In genomic region chr17:41813039-41813680, GRCh38 we compare ENCODE assay signal across 8 cellular contexts. TPM values are rescaled to one million over a fixed set of nuclear protein-coding genes. Genes with fewer than 3 reads are reported as not detected.
DNase-seq lines count a peak whose midpoint lies in the region; ATAC-seq and TF ChIP-seq lines count a peak whose summit lies in the region.

No MANE protein-coding gene starts in this region.

- no peaks in the 10 kb centered on the region for H3K36me3 Mint-ChIP-seq in T-helper 2 cell treated with Interferon-gamma antibody and Interleukin-4, amounts not matched to agents 5 μg/mL and 100 μg/mL, for 36 hours (ENCODE audit: low read depth)
- no peaks in the 10 kb centered on the region for H3K36me3 Mint-ChIP-seq in activated naive CD8-positive, alpha-beta T cell treated with anti-CD3 and anti-CD28 coated beads, Interleukin-2, amount 10 ng/mL, durations not matched to agents 7 days and 5 days

- no peaks in the 10 kb centered on the region for H3K9me3 ChIP-seq in subcutaneous abdominal adipose tissue (ENCODE audit: control insufficient read depth in 5 of 5, low read length in 5 of 5)

- H3K4me3 ChIP-seq in kidney epithelial cell (ENCODE audit: low read depth, low read length) (peak overlapping the region; percentile 74), subcutaneous abdominal adipose tissue (ENCODE audit: low read depth in 1 of 5, low read length in 5 of 5) (peak overlapping the region in 4 of 5 donors; percentile 31 to 83 (median 73))

- H3K36me3 ChIP-seq in kidney epithelial cell (ENCODE audit: control insufficient read depth, insufficient read depth, low read length) = no peaks in the 10 kb centered on the region
- peaks cover 0 to 4% (median 0%) of the 10 kb centered on the region in 5 donors for H3K36me3 ChIP-seq in subcutaneous abdominal adipose tissue (ENCODE audit: control insufficient read depth in 5 of 5, insufficient read depth in 5 of 5, low read length in 5 of 5)

- H3K4me1 Mint-ChIP-seq in T-helper 2 cell treated with Interferon-gamma antibody and Interleukin-4, amounts not matched to agents 5 μg/mL and 100 μg/mL, for 36 hours (ENCODE audit: low read depth) = peaks cover 15% of the 10 kb centered on the region
- peaks cover 8% of the 10 kb centered on the region for H3K4me1 Mint-ChIP-seq in activated naive CD8-positive, alpha-beta T cell treated with anti-CD3 and anti-CD28 coated beads, Interleukin-2, amount 10 ng/mL, durations not matched to agents 7 days and 5 days

- H3K27me3 Mint-ChIP-seq in T-helper 2 cell treated with Interferon-gamma antibody and Interleukin-4, amounts not matched to agents 5 μg/mL and 100 μg/mL, for 36 hours (ENCODE audit: low read depth) = peaks cover 14% of the 10 kb centered on the region
- peaks cover 13% of the 10 kb centered on the region for H3K27me3 Mint-ChIP-seq in activated naive CD8-positive, alpha-beta T cell treated with anti-CD3 and anti-CD28 coated beads, Interleukin-2, amount 10 ng/mL, durations not matched to agents 7 days and 5 days

- peak overlapping the region; percentile 23 for H3K27ac ChIP-seq in subcutaneous abdominal adipose tissue (ENCODE audit: low read depth, low read length)

- DNase-seq in T-helper 2 cell treated with Interferon-gamma antibody and Interleukin-4, amounts not matched to agents 5 μg/mL and 100 μg/mL, for 36 hours (ENCODE audit: low spot score) = no peak
- DNase-seq in T-helper 2 cell (no peak), kidney epithelial cell (ENCODE audit: low read depth) (no peak), DMS153 (lab: John Stamatoyannopoulos, UW) (no peak)
- DNase-seq in activated naive CD8-positive, alpha-beta T cell treated with anti-CD3 and anti-CD28 coated beads, Interleukin-2, amount 10 ng/mL, durations not matched to agents 7 days and 5 days = no peak

- H3K4me1 ChIP-seq in subcutaneous abdominal adipose tissue (ENCODE audit: control insufficient read depth in 5 of 5, insufficient read depth in 5 of 5, low read length in 5 of 5) = peaks cover 0 to 34% (median 23%) of the 10 kb centered on the region in 5 donors

- no peak overlapping the region for H3K27ac Mint-ChIP-seq in T-helper 2 cell treated with Interferon-gamma antibody and Interleukin-4, amounts not matched to agents 5 μg/mL and 100 μg/mL, for 36 hours
- H3K27ac Mint-ChIP-seq in activated naive CD8-positive, alpha-beta T cell treated with anti-CD3 and anti-CD28 coated beads, Interleukin-2, amount 10 ng/mL, durations not matched to agents 7 days and 5 days = no peak overlapping the region

- no peak for ATAC-seq in activated naive CD8-positive, alpha-beta T cell treated with anti-CD3 and anti-CD28 coated beads, Interleukin-2, amount 10 ng/mL, durations not matched to agents 7 days and 5 days (ENCODE audit: low read depth)
- ATAC-seq in HG02938 (IDR thresholded peaks at IDR 0.05; ENCODE audit: unreplicated experiment) = no peak
- no peak for ATAC-seq in HG02588 (IDR thresholded peaks at IDR 0.05; ENCODE audit: unreplicated experiment)

- H3K9me3 Mint-ChIP-seq in T-helper 2 cell treated with Interferon-gamma antibody and Interleukin-4, amounts not matched to agents 5 μg/mL and 100 μg/mL, for 36 hours = no peaks in the 10 kb centered on the region
- H3K9me3 Mint-ChIP-seq in activated naive CD8-positive, alpha-beta T cell treated with anti-CD3 and anti-CD28 coated beads, Interleukin-2, amount 10 ng/mL, durations not matched to agents 7 days and 5 days = no peaks in the 10 kb centered on the region

- H3K9ac ChIP-seq in subcutaneous abdominal adipose tissue (ENCODE audit: low read length in 5 of 5) = peak overlapping the region in 3 of 5 donors; percentile 0 to 41 (median 41)

- no peak for TF ChIP-seq CTCF in kidney epithelial cell (IDR thresholded peaks at IDR 0.05; ENCODE audit: insufficient read depth, low read length, poor library complexity, severe bottlenecking)

- H3K27me3 ChIP-seq in kidney epithelial cell (ENCODE audit: control insufficient read depth, insufficient read depth, low read length) (no peaks in the 10 kb centered on the region), subcutaneous abdominal adipose tissue (ENCODE audit: control insufficient read depth in 5 of 5, insufficient read depth in 4 of 5, low read length in 5 of 5) (peaks cover 0 to 7% (median 2%) of the 10 kb centered on the region in 5 donors)

- H3K4me3 Mint-ChIP-seq in T-helper 2 cell treated with Interferon-gamma antibody and Interleukin-4, amounts not matched to agents 5 μg/mL and 100 μg/mL, for 36 hours = peak overlapping the region; percentile 59
- H3K4me3 Mint-ChIP-seq in activated naive CD8-positive, alpha-beta T cell treated with anti-CD3 and anti-CD28 coated beads, Interleukin-2, amount 10 ng/mL, durations not matched to agents 7 days and 5 days = peak overlapping the region; percentile 87

- POLR2A ChIA-PET in activated naive CD8-positive, alpha-beta T cell treated with anti-CD3 and anti-CD28 coated beads, Interleukin-2, amount 10 ng/mL, durations not matched to agents 7 days and 5 days (lab: Charles Lee) = interaction anchor here (2.9 kb wide), 1 partner anchor 124 kb away, joined by 16 read pairs; the partner anchor contains the start of gene EIF1

RNA-seq across cellular contexts. Expression of gene FKBP10, which starts 0.4 kb away (rescaled TPM):
- under 1 TPM; 0.53 to 0.94 TPM for total RNA-seq in activated naive CD8-positive, alpha-beta T cell treated with anti-CD3 and anti-CD28 coated beads, Interleukin-2, amount 10 ng/mL, durations not matched to agents 7 days and 5 days
- 152 and 157 TPM in 2 replicates for total RNA-seq in kidney epithelial cell

RNA-seq across cellular contexts. Expression of gene P3H4, which starts 1.4 kb away (rescaled TPM):
- total RNA-seq in activated naive CD8-positive, alpha-beta T cell treated with anti-CD3 and anti-CD28 coated beads, Interleukin-2, amount 10 ng/mL, durations not matched to agents 7 days and 5 days = 1 to 10 TPM; 3.2 to 3.7 TPM
- total RNA-seq in kidney epithelial cell = 50.5 and 58.4 TPM in 2 replicates

RNA-seq across cellular contexts. Expression of gene NT5C3B, which starts 22.9 kb away (rescaled TPM):
- 10 to 100 TPM; 30.1 to 35.4 TPM for total RNA-seq in activated naive CD8-positive, alpha-beta T cell treated with anti-CD3 and anti-CD28 coated beads, Interleukin-2, amount 10 ng/mL, durations not matched to agents 7 days and 5 days
- total RNA-seq in kidney epithelial cell = 60.2 and 61.5 TPM in 2 replicates

RNA-seq across cellular contexts. Expression of gene KLHL10, which starts 24.5 kb away (rescaled TPM):
- total RNA-seq in activated naive CD8-positive, alpha-beta T cell treated with anti-CD3 and anti-CD28 coated beads, Interleukin-2, amount 10 ng/mL, durations not matched to agents 7 days and 5 days = not detected
- not detected in 2 replicates for total RNA-seq in kidney epithelial cell

RNA-seq across cellular contexts. Expression of gene JUP, which starts 26.6 kb away (rescaled TPM):
- 10 to 100 TPM; 10.1 to 12.8 TPM for total RNA-seq in activated naive CD8-positive, alpha-beta T cell treated with anti-CD3 and anti-CD28 coated beads, Interleukin-2, amount 10 ng/mL, durations not matched to agents 7 days and 5 days
- total RNA-seq in kidney epithelial cell = 749 and 895 TPM in 2 replicates

Comparison
In these comparisons a context has a peak if more than half of its experiments do, and no peak if none do; other contexts are left out.
1. RNA of gene FKBP10, which starts 0.4 kb away (total RNA-seq): 152 to 157 TPM in kidney epithelial cell; 0.53 to 0.94 TPM in activated naive CD8-positive, alpha-beta T cell treated with anti-CD3 and anti-CD28 coated beads, Interleukin-2, amount 10 ng/mL, durations not matched to agents 7 days and 5 days; every median in the first group is over 10 times any median in the second.
2. RNA of gene P3H4, which starts 1.4 kb away (total RNA-seq): 50.5 to 58.4 TPM in kidney epithelial cell; 3.2 to 3.7 TPM in activated naive CD8-positive, alpha-beta T cell treated with anti-CD3 and anti-CD28 coated beads, Interleukin-2, amount 10 ng/mL, durations not matched to agents 7 days and 5 days; every median in the first group is over 10 times any median in the second.